Comparison of ENCODE assay signal across 8 cellular contexts in genomic region chr6:41780623-41781301, GRCh38. TPM values are rescaled to one million over a fixed set of nuclear protein-coding genes. Genes with fewer than 3 reads are reported as not detected.
DNase-seq lines count a peak whose midpoint lies in the region; ATAC-seq, FAIRE-seq and TF ChIP-seq lines count a peak whose summit lies in the region.

A gene with protein sequence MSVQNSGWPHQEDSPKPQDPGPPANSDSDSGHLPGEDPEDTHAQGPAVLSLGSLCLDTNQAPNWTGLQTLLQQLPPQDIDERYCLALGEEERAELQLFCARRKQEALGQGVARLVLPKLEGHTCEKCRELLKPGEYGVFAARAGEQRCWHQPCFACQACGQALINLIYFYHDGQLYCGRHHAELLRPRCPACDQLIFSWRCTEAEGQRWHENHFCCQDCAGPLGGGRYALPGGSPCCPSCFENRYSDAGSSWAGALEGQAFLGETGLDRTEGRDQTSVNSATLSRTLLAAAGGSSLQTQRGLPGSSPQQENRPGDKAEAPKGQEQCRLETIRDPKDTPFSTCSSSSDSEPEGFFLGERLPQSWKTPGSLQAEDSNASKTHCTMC (plus strand): TSS chr6:41780782. CDS start chr6:41783474, 2,692 bp downstream.

- ATAC-seq in A549 (peak; percentile 44 to 64), SK-N-SH treated with all-trans-retinoic acid at 6 μM for 48 hours (peak; percentile 58), HG03097 (IDR thresholded peaks at IDR 0.05; ENCODE audit: low FRiP score, unreplicated experiment) (no peak), GM19351 (IDR thresholded peaks at IDR 0.05; ENCODE audit: unreplicated experiment) (no peak)

- H3K9me3 ChIP-seq in A549 = no peaks in the 10 kb centered on the region
- H3K9me3 ChIP-seq in muscle layer of duodenum (ENCODE audit: control insufficient read depth in 1 of 2, low read length in 2 of 2) = no peaks in the 10 kb centered on the region

- no peak for FAIRE-seq in A549 (lab: Jason Lieb, UNC)

- no peak for TF ChIP-seq CTCF in A549 (IDR thresholded peaks at IDR 0.05)
- TF ChIP-seq CTCF in GM12875 (IDR thresholded peaks at IDR 0.05; ENCODE audit: borderline replicate concordance, insufficient read depth, low read depth, low read length) = no peak

- CTCF ChIA-PET in A549 (lab: Yijun Ruan, JAX) = interaction anchor here (1.3 to 8.9 kb wide), 4 partner anchors 75 to 264 kb away, joined by 4 to 111 read pairs (median 5); no protein-coding TSS in a partner anchor

- peaks cover 0 to 11% of the 10 kb centered on the region in 2 donors for H3K36me3 ChIP-seq in muscle layer of duodenum (ENCODE audit: control insufficient read depth in 1 of 2, insufficient read depth in 2 of 2, low read length in 2 of 2)

- 0% methylated on average over 9 of the region's 36 CpGs for WGBS in A549 (ENCODE audit: missing lambda C conversion rate)

- H3K27ac ChIP-seq in A549 (peak within 1 kb of the TSS; percentile 86 to 89), epithelial cell of prostate (peak within 1 kb of the TSS; percentile 31), muscle layer of duodenum (ENCODE audit: low read length) (peak within 1 kb of the TSS; percentile 72)

- TF ChIP-seq POLR2A in A549 (IDR thresholded peaks at IDR 0.05; ENCODE audit: low read length) = 0 out of 2 replicates have a peak, but pooled peaks have one; percentile 14

- POLR2A ChIA-PET in A549 (lab: Yijun Ruan, JAX) = interaction anchor here (1.4 kb wide), 1 partner anchor 47 kb away, joined by 5 read pairs; no protein-coding TSS in a partner anchor

- H3K4me1 ChIP-seq in A549 (peaks cover 18% of the 10 kb centered on the region), muscle layer of duodenum (ENCODE audit: control insufficient read depth in 1 of 2, insufficient read depth in 2 of 2, low read length in 2 of 2) (peaks cover 20 to 38% of the 10 kb centered on the region in 2 donors)

- H3K4me3 ChIP-seq in A549 = peak within 1 kb of the TSS; percentile 75
- peak within 1 kb of the TSS; percentile 62 for H3K4me3 ChIP-seq in GM12875 (ENCODE audit: low read depth, low read length)
- peak within 1 kb of the TSS; percentile 80 to 87 for H3K4me3 ChIP-seq in muscle layer of duodenum (ENCODE audit: low read depth in 1 of 2, low read length in 2 of 2)

- TF ChIP-seq EP300 in A549 (IDR thresholded peaks at IDR 0.05) = no peak

- TF ChIP-seq RAD21 in A549 (conservative IDR thresholded peaks at IDR 0.05 in 1 of 2, IDR thresholded peaks at IDR 0.05 in 1 of 2) = no peak

- peak; percentile 29 to 42 for DNase-seq in A549 (ENCODE audit: low read depth in 1 of 2, low spot score in 1 of 2)
- DNase-seq in epithelial cell of prostate (ENCODE audit: low read depth, low spot score) = no peak
- no peak for DNase-seq in NAMALWA (ENCODE audit: low spot score)

- peak within 1 kb of the TSS; percentile 99 for H3K4me2 ChIP-seq in A549

- H3K27me3 ChIP-seq in muscle layer of duodenum (ENCODE audit: low read depth, low read length) = no peaks in the 10 kb centered on the region

TF ChIP-seq in A549, 52 proteins besides CTCF, POLR2A, EP300 and RAD21:
- TF ChIP-seq RNF2 (IDR thresholded peaks at IDR 0.05; ENCODE audit: borderline replicate concordance, low read depth) (no peak), HOXB13 (CRISPR knock-in tag; IDR thresholded peaks at IDR 0.05; ENCODE audit: low read depth) (no peak), EHF (CRISPR knock-in tag; IDR thresholded peaks at IDR 0.05) (no peak)
- TF ChIP-seq, protein P1, sequence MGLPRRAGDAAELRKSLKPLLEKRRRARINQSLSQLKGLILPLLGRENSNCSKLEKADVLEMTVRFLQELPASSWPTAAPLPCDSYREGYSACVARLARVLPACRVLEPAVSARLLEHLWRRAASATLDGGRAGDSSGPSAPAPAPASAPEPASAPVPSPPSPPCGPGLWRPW (IDR thresholded peaks at IDR 0.05) = no peak

TF ChIP-seq in SK-N-SH treated with all-trans-retinoic acid at 6 μM for 48 hours, 23 proteins besides CTCF, POLR2A, EP300 and RAD21 (continues in another document):
- TF ChIP-seq, protein P2, sequence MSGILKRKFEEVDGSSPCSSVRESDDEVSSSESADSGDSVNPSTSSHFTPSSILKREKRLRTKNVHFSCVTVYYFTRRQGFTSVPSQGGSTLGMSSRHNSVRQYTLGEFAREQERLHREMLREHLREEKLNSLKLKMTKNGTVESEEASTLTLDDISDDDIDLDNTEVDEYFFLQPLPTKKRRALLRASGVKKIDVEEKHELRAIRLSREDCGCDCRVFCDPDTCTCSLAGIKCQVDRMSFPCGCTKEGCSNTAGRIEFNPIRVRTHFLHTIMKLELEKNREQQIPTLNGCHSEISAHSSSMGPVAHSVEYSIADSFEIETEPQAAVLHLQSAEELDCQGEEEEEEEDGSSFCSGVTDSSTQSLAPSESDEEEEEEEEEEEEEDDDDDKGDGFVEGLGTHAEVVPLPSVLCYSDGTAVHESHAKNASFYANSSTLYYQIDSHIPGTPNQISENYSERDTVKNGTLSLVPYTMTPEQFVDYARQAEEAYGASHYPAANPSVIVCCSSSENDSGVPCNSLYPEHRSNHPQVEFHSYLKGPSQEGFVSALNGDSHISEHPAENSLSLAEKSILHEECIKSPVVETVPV (CRISPR knock-in tag; IDR thresholded peaks at IDR 0.05) = no peak
- TF ChIP-seq RARB (CRISPR knock-in tag; IDR thresholded peaks at IDR 0.05) (no peak), PPARA (CRISPR knock-in tag; IDR thresholded peaks at IDR 0.05; ENCODE audit: borderline replicate concordance) (no peak), ZFP3 (CRISPR knock-in tag; IDR thresholded peaks at IDR 0.05) (no peak), TOX (CRISPR knock-in tag; IDR thresholded peaks at IDR 0.05; ENCODE audit: borderline replicate concordance) (no peak), ZNF565 (CRISPR knock-in tag; conservative IDR thresholded peaks at IDR 0.05; ENCODE audit: low read depth) (no peak), POU6F1 (CRISPR knock-in tag; IDR thresholded peaks at IDR 0.05; ENCODE audit: borderline replicate concordance, low read depth) (no peak), ZNF8 (CRISPR knock-in tag; IDR thresholded peaks at IDR 0.05) (no peak), GLIS3 (CRISPR knock-in tag; IDR thresholded peaks at IDR 0.05) (no peak), ESRRG (CRISPR knock-in tag; IDR thresholded peaks at IDR 0.05) (no peak), ZNF70 (CRISPR knock-in tag; IDR thresholded peaks at IDR 0.05) (no peak), BACH2 (CRISPR knock-in tag; IDR thresholded peaks at IDR 0.05; ENCODE audit: borderline replicate concordance) (no peak), ZFP30 (CRISPR knock-in tag; IDR thresholded peaks at IDR 0.05) (no peak), TCF4 (CRISPR knock-in tag; IDR thresholded peaks at IDR 0.05; ENCODE audit: borderline replicate concordance) (no peak)
- TF ChIP-seq, protein P3, sequence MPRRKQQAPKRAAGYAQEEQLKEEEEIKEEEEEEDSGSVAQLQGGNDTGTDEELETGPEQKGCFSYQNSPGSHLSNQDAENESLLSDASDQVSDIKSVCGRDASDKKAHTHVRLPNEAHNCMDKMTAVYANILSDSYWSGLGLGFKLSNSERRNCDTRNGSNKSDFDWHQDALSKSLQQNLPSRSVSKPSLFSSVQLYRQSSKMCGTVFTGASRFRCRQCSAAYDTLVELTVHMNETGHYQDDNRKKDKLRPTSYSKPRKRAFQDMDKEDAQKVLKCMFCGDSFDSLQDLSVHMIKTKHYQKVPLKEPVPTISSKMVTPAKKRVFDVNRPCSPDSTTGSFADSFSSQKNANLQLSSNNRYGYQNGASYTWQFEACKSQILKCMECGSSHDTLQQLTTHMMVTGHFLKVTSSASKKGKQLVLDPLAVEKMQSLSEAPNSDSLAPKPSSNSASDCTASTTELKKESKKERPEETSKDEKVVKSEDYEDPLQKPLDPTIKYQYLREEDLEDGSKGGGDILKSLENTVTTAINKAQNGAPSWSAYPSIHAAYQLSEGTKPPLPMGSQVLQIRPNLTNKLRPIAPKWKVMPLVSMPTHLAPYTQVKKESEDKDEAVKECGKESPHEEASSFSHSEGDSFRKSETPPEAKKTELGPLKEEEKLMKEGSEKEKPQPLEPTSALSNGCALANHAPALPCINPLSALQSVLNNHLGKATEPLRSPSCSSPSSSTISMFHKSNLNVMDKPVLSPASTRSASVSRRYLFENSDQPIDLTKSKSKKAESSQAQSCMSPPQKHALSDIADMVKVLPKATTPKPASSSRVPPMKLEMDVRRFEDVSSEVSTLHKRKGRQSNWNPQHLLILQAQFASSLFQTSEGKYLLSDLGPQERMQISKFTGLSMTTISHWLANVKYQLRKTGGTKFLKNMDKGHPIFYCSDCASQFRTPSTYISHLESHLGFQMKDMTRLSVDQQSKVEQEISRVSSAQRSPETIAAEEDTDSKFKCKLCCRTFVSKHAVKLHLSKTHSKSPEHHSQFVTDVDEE (CRISPR knock-in tag; IDR thresholded peaks at IDR 0.05) = no peak
- TF ChIP-seq, protein P4, sequence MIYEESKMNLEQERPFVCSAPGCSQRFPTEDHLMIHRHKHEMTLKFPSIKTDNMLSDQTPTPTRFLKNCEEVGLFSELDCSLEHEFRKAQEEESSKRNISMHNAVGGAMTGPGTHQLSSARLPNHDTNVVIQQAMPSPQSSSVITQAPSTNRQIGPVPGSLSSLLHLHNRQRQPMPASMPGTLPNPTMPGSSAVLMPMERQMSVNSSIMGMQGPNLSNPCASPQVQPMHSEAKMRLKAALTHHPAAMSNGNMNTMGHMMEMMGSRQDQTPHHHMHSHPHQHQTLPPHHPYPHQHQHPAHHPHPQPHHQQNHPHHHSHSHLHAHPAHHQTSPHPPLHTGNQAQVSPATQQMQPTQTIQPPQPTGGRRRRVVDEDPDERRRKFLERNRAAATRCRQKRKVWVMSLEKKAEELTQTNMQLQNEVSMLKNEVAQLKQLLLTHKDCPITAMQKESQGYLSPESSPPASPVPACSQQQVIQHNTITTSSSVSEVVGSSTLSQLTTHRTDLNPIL (CRISPR knock-in tag; IDR thresholded peaks at IDR 0.05; ENCODE audit: low read depth) = no peak

RNA-seq across cellular contexts. Expression of the gene that starts here (rescaled TPM):
- polyA plus RNA-seq in A549 (2011; rRNA removed) (0.32 and 0.34 TPM in 2 replicates), A549 (2017; fragmentation: RNase III; extraction: RNeasy Plus Mini Kit Qiagen cat#74134 plus additional on column Dnase treatment) (0.95 to 1.6 TPM (median 1.5 TPM) in 3 replicates)
- polyA plus RNA-seq in A549 (2012; cell fraction: cytosol; rRNA removed) = 1.1 and 1.9 TPM in 2 replicates
- 19.2 and 23.2 TPM in 2 replicates for polyA plus RNA-seq in A549 (2012; cell fraction: nucleus; rRNA removed)
- not detected in 2 replicates for polyA minus RNA-seq in A549 (2011; rRNA and poly(A)+ RNA removed)

Comparison
In these comparisons a context has a peak if more than half of its experiments do, and no peak if none do; other contexts are left out.
1. ATAC-seq: peak in A549 (2 of 2) and SK-N-SH treated with all-trans-retinoic acid at 6 μM for 48 hours (single experiment); none in HG03097 (single experiment) and GM19351 (single experiment).
2. DNase-seq: peak in A549 (2 of 2); none in epithelial cell of prostate (single experiment) and NAMALWA (single experiment).
3. H3K27ac ChIP-seq: peak in every context shown above with its lines; median percentile 88 in A549; 72 in muscle layer of duodenum; 31 in epithelial cell of prostate.
4. Peak in every context shown above with its lines, with median percentiles within 50 percentile points of each other: H3K4me3 ChIP-seq.